ENCODE assay signal across 8 cellular contexts in the genomic region with DNA sequence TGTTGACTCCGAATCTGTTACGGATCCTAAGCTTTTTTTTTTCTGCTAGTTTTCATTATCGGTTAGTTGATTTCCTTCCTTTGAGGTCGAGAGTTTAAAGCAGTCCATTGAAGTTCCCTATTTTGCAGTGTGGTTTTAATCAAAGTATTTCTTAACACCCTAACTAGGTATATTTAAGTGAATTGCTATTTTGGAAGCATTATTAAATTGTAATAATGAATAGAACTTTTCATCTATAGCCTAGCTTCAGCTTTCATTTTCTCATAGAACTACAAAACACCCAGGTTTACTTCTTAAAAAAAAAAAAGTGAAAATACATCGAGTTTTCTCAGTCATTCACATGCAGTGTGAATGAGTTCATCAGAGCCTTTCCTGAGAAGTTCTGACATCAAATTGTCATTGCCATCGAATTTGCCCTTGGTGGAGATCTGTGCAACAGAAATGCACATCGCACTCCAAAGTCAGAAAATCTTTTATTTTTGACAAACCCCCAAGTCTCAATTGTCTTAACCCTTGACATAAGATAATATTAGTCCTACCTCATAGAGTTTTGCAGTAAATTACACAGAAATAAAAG. TPM values are rescaled to one million over a fixed set of nuclear protein-coding genes. Genes with fewer than 3 reads are reported as not detected.
DNase-seq lines count a peak whose midpoint lies in the region; ATAC-seq and TF ChIP-seq lines count a peak whose summit lies in the region.

No MANE protein-coding gene starts in this region.

- intact Hi-C loops in adrenal gland (cut with DNase I) = no loop called here
- intact Hi-C loops in lower lobe of right lung (cut with DNase I) = no loop called here
- intact Hi-C loops in aorta (cut with DNase I) = no loop called here

- WGBS in HUES64 = 28% methylated on average over 6 of the region's 7 CpGs
- 13 to 17% (median 16%) methylated on average over 7 of the region's 7 CpGs for WGBS in adrenal gland, 4 donors
- 16 to 19% methylated on average over 7 of the region's 7 CpGs for WGBS in aorta, 2 donors

- H3K36me3 ChIP-seq in HUES64 (ENCODE audit: insufficient read depth, low read length) = no peaks in the 10 kb centered on the region
- H3K36me3 ChIP-seq in adrenal gland (replicated peaks in 1 of 2) = no peaks in the 10 kb centered on the region
- no peaks in the 10 kb centered on the region for H3K36me3 ChIP-seq in lower lobe of right lung
- no peaks in the 10 kb centered on the region for H3K36me3 ChIP-seq in aorta (ENCODE audit: control insufficient read depth in 1 of 2, insufficient read depth in 2 of 2, low read length in 1 of 2)

- H3K27ac ChIP-seq in HUES64 (ENCODE audit: low read depth, low read length) (peak overlapping the region; percentile 88; the same call in 1 of the 2 replicates), adrenal gland (peak overlapping the region in 4 of 5 donors; percentile 70 to 90 (median 84)), lower lobe of right lung (peak overlapping the region; percentile 92), aorta (ENCODE audit: low read depth in 1 of 2, low read length in 2 of 2) (no peak overlapping the region)

- TF ChIP-seq CTCF in GM12864 (IDR thresholded peaks at IDR 0.05; ENCODE audit: low read depth, low read length, missing control alignments) (no peak), adrenal gland (IDR thresholded peaks at IDR 0.05) (no peak), lower lobe of right lung (IDR thresholded peaks at IDR 0.05) (no peak)

- peaks cover 36% of the 10 kb centered on the region for H3K4me1 ChIP-seq in HUES64 (ENCODE audit: insufficient read depth, low read length)
- peaks cover 0 to 31% of the 10 kb centered on the region in 2 donors for H3K4me1 ChIP-seq in adrenal gland (replicated peaks in 1 of 2)
- peaks cover 39% of the 10 kb centered on the region for H3K4me1 ChIP-seq in lower lobe of right lung
- H3K4me1 ChIP-seq in aorta (ENCODE audit: control insufficient read depth in 1 of 2, insufficient read depth in 2 of 2, low read length in 2 of 2) = no peaks in the 10 kb centered on the region

- H3K4me3 ChIP-seq in GM12864 (ENCODE audit: low read depth, low read length) (peak overlapping the region; percentile 96), HUES64 (ENCODE audit: low read length) (peak overlapping the region; percentile 91), adrenal gland (peak overlapping the region; percentile 53 to 94 (median 84)), lower lobe of right lung (peak overlapping the region; percentile 93), aorta (ENCODE audit: low read length in 2 of 2) (peak overlapping the region; percentile 86 to 90)

- H3K9me3 ChIP-seq in HUES64 (ENCODE audit: insufficient read depth, low read depth, low read length) (peaks cover 7% of the 10 kb centered on the region), adrenal gland (replicated peaks in 1 of 3) (no peaks in the 10 kb centered on the region), lower lobe of right lung (no peaks in the 10 kb centered on the region), aorta (ENCODE audit: control insufficient read depth, low read length) (no peaks in the 10 kb centered on the region)

- H3K27me3 ChIP-seq in HUES64 (ENCODE audit: insufficient read depth, low read length) (peaks cover 25% of the 10 kb centered on the region), adrenal gland (no peaks in the 10 kb centered on the region), lower lobe of right lung (ENCODE audit: low read depth) (no peaks in the 10 kb centered on the region), aorta (ENCODE audit: control insufficient read depth in 1 of 2, insufficient read depth in 2 of 2, low read length in 1 of 2) (no peaks in the 10 kb centered on the region)

- no peak for TF ChIP-seq POLR2A in adrenal gland (IDR thresholded peaks at IDR 0.05)

- no peak for ATAC-seq in lower lobe of right lung
- ATAC-seq in aorta (ENCODE audit: low FRiP score) = no peak
- no peak for ATAC-seq in GM18519 (IDR thresholded peaks at IDR 0.05; ENCODE audit: low FRiP score, unreplicated experiment)

- H3K9ac ChIP-seq in HUES64 (ENCODE audit: low read depth, low read length) = peak overlapping the region; percentile 90

- DNase-seq in GM12864 (ENCODE audit: low read depth) (no peak), adrenal gland (no peak), lower lobe of right lung (no peak), aorta (no peak), kidney glomerular epithelial cell (lab: John Stamatoyannopoulos, UW) (no peak), D341Med (ENCODE audit: low spot score) (no peak)

RNA-seq across cellular contexts. Expression of gene LBR, which starts 1.1 kb away (rescaled TPM):
- polyA plus RNA-seq in HUES64 (2013, experiment 1 of 2) = 59.4 TPM
- 62.7 TPM for polyA plus RNA-seq in HUES64 (2013, experiment 2 of 2)
- total RNA-seq in adrenal gland (10 to 100 TPM in 7 of 8 donors, 1 to 10 TPM in 1; 6.7 to 27.5 (median 16.3) TPM), lower lobe of right lung (56.4 TPM), aorta (10 to 100 TPM; 42.2 to 48.4 TPM)
- polyA plus RNA-seq in adrenal gland (10 to 100 TPM in 1 of 3 donors, 1 to 10 TPM in 2; 5.4 to 12.8 (median 6.0) TPM), aorta (10 to 100 TPM in 1 of 2 donors, 1 to 10 TPM in 1; 8.5 to 16.2 TPM)

Comparison
In these comparisons a context has a peak if more than half of its experiments do, and no peak if none do; other contexts are left out.
1. H3K27ac ChIP-seq: peak in HUES64 (single experiment), adrenal gland (4 of 5) and lower lobe of right lung (single experiment); none in aorta (0 of 2).
2. Peak in every context shown above with its lines, with median percentiles within 50 percentile points of each other: H3K4me3 ChIP-seq.